In genomic region chr4:142402156-142402555, GRCh38 we compare ENCODE assay signal across 13 cellular contexts.
DNase-seq lines count a peak whose midpoint lies in the region; FAIRE-seq and TF ChIP-seq lines count a peak whose summit lies in the region.
"Had no signal": no experiment of that assay in that cellular context is flagged by ENCODE, and none has a peak within 500 bp of the region (broad histone marks: within the 10 kb centered on the region; RNA-seq: fewer than 3 reads in every experiment).

No MANE protein-coding gene starts in this region.

- dilution Hi-C loops in keratinocyte (cut with MboI; ENCODE audit: extremely low pct_ligation_motif_present, low sequenced_read_pairs), result no loop called here

- H3K27me3 ChIP-seq in breast epithelium (no peaks in the 10 kb centered on the region), keratinocyte (ENCODE audit: control insufficient read depth, extremely low read depth, insufficient read depth, low read length) (no peaks in the 10 kb centered on the region), tibial nerve (no peaks in the 10 kb centered on the region)
- H3K27me3 ChIP-seq: uterus had no signal

- H3K36me3 ChIP-seq in breast epithelium (no peaks in the 10 kb centered on the region), keratinocyte (ENCODE audit: control insufficient read depth in 2 of 2, extremely low read depth in 1 of 2, insufficient read depth in 2 of 2, low read length in 2 of 2) (peaks cover 7 to 14% of the 10 kb centered on the region in 2 experiments), tibial nerve (no peaks in the 10 kb centered on the region)
- H3K36me3 ChIP-seq: BLaER1 treated with 17β-estradiol and CSF1 and Interleukin-3, amounts not matched to agents 10 nM and 100 nM; uterus had no signal

- H3K9me1 ChIP-seq in keratinocyte (ENCODE audit: control insufficient read depth, extremely low read depth, insufficient read depth, low read length), result no peaks in the 10 kb centered on the region

- peaks cover 6% of the 10 kb centered on the region for H3K36me3 Mint-ChIP-seq in MCF 10A (ENCODE audit: insufficient read depth, unreplicated experiment)
- H3K36me3 Mint-ChIP-seq in activated T-helper 1 cell treated with anti-CD3 and anti-CD28 coated beads, Interleukin-12 subunit alpha, Interleukin-12 subunit beta, Interleukin-2, Interleukin-4 antibody, amounts not matched to agents 30 ng/mL and 10 ng/mL and 1 ng/mL, durations not matched to agents 14 hours and 24 hours and 36 hours (ENCODE audit: low read depth), result peaks cover 8% of the 10 kb centered on the region

- peak overlapping the region; percentile 92 for H3K4me2 ChIP-seq in keratinocyte (ENCODE audit: control insufficient read depth, extremely low read depth, insufficient read depth, low read depth, low read length)

- H3K27ac Mint-ChIP-seq in MCF 10A (ENCODE audit: low read depth, unreplicated experiment), result peak overlapping the region; percentile 68
- peak overlapping the region; percentile 85 for H3K27ac Mint-ChIP-seq in activated T-helper 1 cell treated with anti-CD3 and anti-CD28 coated beads, Interleukin-12 subunit alpha, Interleukin-12 subunit beta, Interleukin-2, Interleukin-4 antibody, amounts not matched to agents 30 ng/mL and 10 ng/mL and 1 ng/mL, durations not matched to agents 14 hours and 24 hours and 36 hours

- TF ChIP-seq CTCF in MCF 10A (IDR thresholded peaks at IDR 0.05; ENCODE audit: unreplicated experiment) (no peak), breast epithelium (IDR thresholded peaks at IDR 0.05) (no peak), keratinocyte (optimal IDR thresholded peaks at IDR 0.05 in 1 of 3, IDR thresholded peaks at IDR 0.05 in 1 of 3, conservative IDR thresholded peaks at IDR 0.05 in 1 of 3; ENCODE audit: extremely low read depth in 1 of 3, insufficient read depth in 2 of 3, low read length in 3 of 3) (no peak), tibial nerve (IDR thresholded peaks at IDR 0.05) (no peak), D721Med (IDR thresholded peaks at IDR 0.05; ENCODE audit: insufficient read depth, missing control alignments) (no peak)

- H3K9me3 ChIP-seq in breast epithelium (no peaks in the 10 kb centered on the region), keratinocyte (ENCODE audit: control insufficient read depth, low read depth, low read length) (no peaks in the 10 kb centered on the region), tibial nerve (no peaks in the 10 kb centered on the region)
- H3K9me3 ChIP-seq: BLaER1 treated with 17β-estradiol and CSF1 and Interleukin-3, amounts not matched to agents 10 nM and 100 nM; uterus had no signal

- H3K4me1 ChIP-seq in breast epithelium (peaks cover 0 to 16% of the 10 kb centered on the region in 2 donors), keratinocyte (ENCODE audit: control insufficient read depth, extremely low read depth, insufficient read depth, low read length) (peaks cover 46% of the 10 kb centered on the region), tibial nerve (peaks cover 0 to 46% (median 12%) of the 10 kb centered on the region in 4 donors)
- H3K4me1 ChIP-seq: parathyroid adenoma had no signal

- peaks cover 69% of the 10 kb centered on the region for H3K79me2 ChIP-seq in keratinocyte (ENCODE audit: control insufficient read depth, insufficient read depth, low read length)
- H3K79me2 ChIP-seq: parathyroid adenoma had no signal

- TF ChIP-seq POLR2A in breast epithelium (IDR thresholded peaks at IDR 0.05) (no peak), tibial nerve (IDR thresholded peaks at IDR 0.05) (no peak)

- FAIRE-seq in keratinocyte (lab: Jason Lieb, UNC) (no peak), D721Med (lab: Jason Lieb, UNC) (no peak), frontal cortex (lab: Jason Lieb, UNC) (no peak)

- POLR2A ChIA-PET in MCF 10A (lab: Yijun Ruan, JAX), result interaction anchor here (0.7 to 5.8 kb wide), 8 partner anchors 13 to 786 kb away, joined by 3 to 48 read pairs (median 4); no protein-coding TSS in a partner anchor

- BruUV-seq in MCF 10A (replicated peaks; lab: Mats Ljungman, UMichigan), result no TSS peak

- no peaks in the 10 kb centered on the region for H3K27me3 Mint-ChIP-seq in MCF 10A (ENCODE audit: insufficient read depth, unreplicated experiment)
- H3K27me3 Mint-ChIP-seq in activated T-helper 1 cell treated with anti-CD3 and anti-CD28 coated beads, Interleukin-12 subunit alpha, Interleukin-12 subunit beta, Interleukin-2, Interleukin-4 antibody, amounts not matched to agents 30 ng/mL and 10 ng/mL and 1 ng/mL, durations not matched to agents 14 hours and 24 hours and 36 hours (ENCODE audit: insufficient read depth), result no peaks in the 10 kb centered on the region

- no peak overlapping the region for H3K4me3 ChIP-seq in breast epithelium
- H3K4me3 ChIP-seq in keratinocyte (ENCODE audit: control insufficient read depth in 2 of 3, extremely low read depth in 1 of 3, insufficient read depth in 2 of 3, low read depth in 1 of 3, low read length in 3 of 3), result peak overlapping the region; percentile 28 to 75 (median 54)
- no peak overlapping the region for H3K4me3 ChIP-seq in tibial nerve
- H3K4me3 ChIP-seq: BLaER1 treated with 17β-estradiol and CSF1 and Interleukin-3, amounts not matched to agents 10 nM and 100 nM; uterus had no signal

- peak overlapping the region; percentile 80 for H3K4me3 Mint-ChIP-seq in MCF 10A (ENCODE audit: unreplicated experiment)
- peak overlapping the region; percentile 81 for H3K4me3 Mint-ChIP-seq in activated T-helper 1 cell treated with anti-CD3 and anti-CD28 coated beads, Interleukin-12 subunit alpha, Interleukin-12 subunit beta, Interleukin-2, Interleukin-4 antibody, amounts not matched to agents 30 ng/mL and 10 ng/mL and 1 ng/mL, durations not matched to agents 14 hours and 24 hours and 36 hours

- no peak overlapping the region for H3K9ac ChIP-seq in keratinocyte (ENCODE audit: control insufficient read depth, extremely low read depth, insufficient read depth, low read length)
- H3K9ac ChIP-seq: BLaER1 treated with 17β-estradiol and CSF1 and Interleukin-3, amounts not matched to agents 10 nM and 100 nM; parathyroid adenoma had no signal

- H3K9me3 Mint-ChIP-seq in MCF 10A (ENCODE audit: unreplicated experiment), result no peaks in the 10 kb centered on the region
- no peaks in the 10 kb centered on the region for H3K9me3 Mint-ChIP-seq in activated T-helper 1 cell treated with anti-CD3 and anti-CD28 coated beads, Interleukin-12 subunit alpha, Interleukin-12 subunit beta, Interleukin-2, Interleukin-4 antibody, amounts not matched to agents 30 ng/mL and 10 ng/mL and 1 ng/mL, durations not matched to agents 14 hours and 24 hours and 36 hours

- peak overlapping the region in 1 of 2 donors; percentile 43 for H3K27ac ChIP-seq in breast epithelium
- peak overlapping the region; percentile 99 for H3K27ac ChIP-seq in keratinocyte (ENCODE audit: control insufficient read depth, insufficient read depth, low read length)
- H3K27ac ChIP-seq in tibial nerve, result peak overlapping the region in 3 of 4 donors; percentile 65 to 87 (median 86)
- H3K27ac ChIP-seq: BLaER1 treated with 17β-estradiol and CSF1 and Interleukin-3, amounts not matched to agents 10 nM and 100 nM; parathyroid adenoma had no signal

- DNase-seq in MCF 10A (ENCODE audit: unreplicated experiment) (peak; percentile 17), breast epithelium (ENCODE audit: low spot score in 2 of 2) (no peak), keratinocyte (ENCODE audit: low read depth, low spot score) (no peak), tibial nerve (ENCODE audit: low spot score in 2 of 2) (no peak), NOMO-1 (lab: John Stamatoyannopoulos, UW; ENCODE audit: unreplicated experiment in 2 of 2) (no peak), D721Med (ENCODE audit: insufficient read length, low spot score) (no peak), frontal cortex (ENCODE audit: low spot score in 2 of 2) (no peak)
- DNase-seq in activated T-helper 1 cell treated with anti-CD3 and anti-CD28 coated beads, Interleukin-12 subunit alpha, Interleukin-12 subunit beta, Interleukin-2, Interleukin-4 antibody, amounts not matched to agents 30 ng/mL and 10 ng/mL and 1 ng/mL, durations not matched to agents 14 hours and 24 hours and 36 hours (ENCODE audit: low spot score), result no peak
- DNase-seq: NCI-H1048, NCI-H82, uterus had no signal

- H3K4me1 Mint-ChIP-seq in MCF 10A (ENCODE audit: insufficient read depth, unreplicated experiment), result peaks cover 45% of the 10 kb centered on the region
- peaks cover 81% of the 10 kb centered on the region for H3K4me1 Mint-ChIP-seq in activated T-helper 1 cell treated with anti-CD3 and anti-CD28 coated beads, Interleukin-12 subunit alpha, Interleukin-12 subunit beta, Interleukin-2, Interleukin-4 antibody, amounts not matched to agents 30 ng/mL and 10 ng/mL and 1 ng/mL, durations not matched to agents 14 hours and 24 hours and 36 hours (ENCODE audit: low read depth)

- no peak for TF ChIP-seq EP300 in tibial nerve (IDR thresholded peaks at IDR 0.05)

- no peaks in the 10 kb centered on the region for H4K20me1 ChIP-seq in keratinocyte (ENCODE audit: control insufficient read depth, extremely low read depth, insufficient read depth, low read length)
- H4K20me1 ChIP-seq: BLaER1 treated with 17β-estradiol and CSF1 and Interleukin-3, amounts not matched to agents 10 nM and 100 nM had no signal

- H2AFZ ChIP-seq in keratinocyte (ENCODE audit: control insufficient read depth, low read length), result no peak overlapping the region
- H2AFZ ChIP-seq: parathyroid adenoma had no signal

- WGBS in tibial nerve, 2 donors, result 26 to 38% methylated on average over 2 of the region's 2 CpGs

- CTCF ChIA-PET in MCF 10A (lab: Yijun Ruan, JAX), result interaction anchor here (0.7 to 1.3 kb wide), 2 partner anchors 35 to 49 kb away, joined by 3 to 7 read pairs; no protein-coding TSS in a partner anchor

- intact Hi-C loops in MCF 10A (cut with micrococcal nuclease) (no loop called here), breast epithelium (cut with DNase I; ENCODE audit: low total_unique reads) (no loop called here)
- intact Hi-C loops in activated T-helper 1 cell treated with anti-CD3 and anti-CD28 coated beads, Interleukin-12 subunit alpha, Interleukin-12 subunit beta, Interleukin-2, Interleukin-4 antibody, amounts not matched to agents 30 ng/mL and 10 ng/mL and 1 ng/mL, durations not matched to agents 14 hours and 24 hours and 36 hours (cut with micrococcal nuclease), result loop anchor here (5.0 to 10.0 kb wide), 2 partner anchors 120 to 953 kb away; no protein-coding TSS in a partner anchor

Comparison
In these comparisons a context has a peak if more than half of its experiments do, and no peak if none do; other contexts are left out.
1. H3K4me3 ChIP-seq: peak in keratinocyte (3 of 3); none in breast epithelium (0 of 3) and tibial nerve (0 of 4).